ENCODE assay signal across 8 cellular contexts in the genomic region with DNA sequence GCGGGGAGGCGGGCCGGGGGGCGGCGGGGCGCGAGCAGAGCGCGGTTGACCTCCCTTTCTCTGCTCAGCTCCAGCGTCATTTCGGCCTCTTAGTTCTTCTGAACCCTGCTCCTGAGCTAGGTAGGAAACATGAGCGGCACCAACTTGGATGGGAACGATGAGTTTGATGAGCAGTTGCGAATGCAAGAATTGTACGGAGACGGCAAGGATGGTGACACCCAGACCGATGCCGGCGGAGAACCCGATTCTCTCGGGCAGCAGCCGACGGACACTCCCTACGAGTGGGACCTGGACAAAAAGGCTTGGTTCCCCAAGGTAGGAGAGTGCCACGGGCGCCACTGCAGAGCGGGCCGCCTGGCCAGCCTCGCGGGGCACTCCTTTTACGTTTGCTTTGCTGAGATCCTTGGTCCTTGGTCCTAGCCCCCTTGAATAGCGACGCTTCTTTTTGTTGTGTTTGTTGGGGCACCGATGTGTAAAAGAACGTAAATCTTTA. TPM values are rescaled to one million over a fixed set of nuclear protein-coding genes. Genes with fewer than 3 reads are reported as not detected.
DNase-seq lines count a peak whose midpoint lies in the region; ATAC-seq and TF ChIP-seq lines count a peak whose summit lies in the region.

Gene HTATSF1, plus strand, starts transcription at position 37 of the 493 bp plus-strand sequence. Its CDS starts 93 bp downstream, at position 130.

- no peak for TF ChIP-seq CTCF in A673 (conservative IDR thresholded peaks at IDR 0.05; ENCODE audit: low read depth, low read length)

- peak within 1 kb of the TSS; percentile 89 for H3K4me3 Mint-ChIP-seq in activated T-helper 17 cell treated with anti-CD3 and anti-CD28 coated beads, Interleukin-2, amount 50 U/mL, for 72 hours

- H3K4me3 ChIP-seq in A673 (ENCODE audit: low read depth, low read length, poor library complexity, severe bottlenecking): peak within 1 kb of the TSS; percentile 67

- BruUV-seq in A673 (replicated peaks; lab: Mats Ljungman, UMichigan): no TSS peak

- DNase-seq in A673 (ENCODE audit: low spot score) (no peak), left cardiac atrium (peak; percentile 27), renal cortical epithelial cell (ENCODE audit: low read depth) (peak; percentile 6), MV-4-11 (lab: John Stamatoyannopoulos, UW) (no peak)

- H3K9me3 Mint-ChIP-seq in activated T-helper 17 cell treated with anti-CD3 and anti-CD28 coated beads, Interleukin-2, amount 50 U/mL, for 72 hours: no peaks in the 10 kb centered on the region

- intact Hi-C loops in A673 (cut with micrococcal nuclease; ENCODE audit: unreplicated experiment) (no loop called here), left cardiac atrium (cut with DNase I) (no loop called here)

- H3K27ac Mint-ChIP-seq in activated T-helper 17 cell treated with anti-CD3 and anti-CD28 coated beads, Interleukin-2, amount 50 U/mL, for 72 hours: peak within 1 kb of the TSS; percentile 86

- CTCF ChIA-PET in A673 (lab: Charles Lee): no interaction called here

- no peaks in the 10 kb centered on the region for H3K9me3 ChIP-seq in A673 (ENCODE audit: low read depth, low read length, poor library complexity, severe bottlenecking)

- H3K4me1 Mint-ChIP-seq in activated T-helper 17 cell treated with anti-CD3 and anti-CD28 coated beads, Interleukin-2, amount 50 U/mL, for 72 hours: no peaks in the 10 kb centered on the region

- H3K36me3 Mint-ChIP-seq in activated T-helper 17 cell treated with anti-CD3 and anti-CD28 coated beads, Interleukin-2, amount 50 U/mL, for 72 hours (ENCODE audit: low read depth): peaks cover 31% of the 10 kb centered on the region

- peak; percentile 17 for ATAC-seq in GM18867 (IDR thresholded peaks at IDR 0.05; ENCODE audit: unreplicated experiment)
- ATAC-seq in HG03469 (IDR thresholded peaks at IDR 0.05; ENCODE audit: unreplicated experiment): peak; percentile 9
- ATAC-seq in activated T-helper 17 cell treated with anti-CD3 and anti-CD28 coated beads, Interleukin-2, amount 50 U/mL, for 72 hours (replicated peaks): no peak
- peak; percentile 6 to 8 for ATAC-seq in left cardiac atrium
- ATAC-seq in HG02610 (IDR thresholded peaks at IDR 0.05; ENCODE audit: unreplicated experiment): no peak

- POLR2A ChIA-PET in A673 (lab: Charles Lee; ENCODE audit: low non-redundant PET): no interaction called here

- peaks cover 25% of the 10 kb centered on the region for H3K36me3 ChIP-seq in A673 (ENCODE audit: insufficient read depth, low read length, poor library complexity, severe bottlenecking)

- no peaks in the 10 kb centered on the region for H3K27me3 ChIP-seq in A673 (replicated peaks; ENCODE audit: insufficient read depth, low read depth, low read length, poor library complexity)

- peak within 1 kb of the TSS; percentile 88 for H3K27ac ChIP-seq in A673 (ENCODE audit: low read depth, low read length, poor library complexity, severe bottlenecking)

- no peaks in the 10 kb centered on the region for H3K27me3 Mint-ChIP-seq in activated T-helper 17 cell treated with anti-CD3 and anti-CD28 coated beads, Interleukin-2, amount 50 U/mL, for 72 hours

- H3K4me1 ChIP-seq in A673 (ENCODE audit: insufficient read depth, low read length, poor library complexity, severe bottlenecking): no peaks in the 10 kb centered on the region

RNA-seq across cellular contexts. Expression of gene HTATSF1, which starts in this region (rescaled TPM):
- total RNA-seq in A673 (2021): 72.3 and 79.3 TPM in 2 replicates
- 10 to 100 TPM; 39.7 to 65.5 TPM for total RNA-seq in activated T-helper 17 cell treated with anti-CD3 and anti-CD28 coated beads, Interleukin-2, amount 50 U/mL, for 72 hours
- total RNA-seq in left cardiac atrium: 10 to 100 TPM; 46.0 to 52.2 TPM
- 20.5 and 65.0 TPM in 2 replicates for total RNA-seq in renal cortical epithelial cell

Comparison
In these comparisons a context has a peak if more than half of its experiments do, and no peak if none do; other contexts are left out.
1. DNase-seq: peak in left cardiac atrium (single experiment) and renal cortical epithelial cell (single experiment); none in A673 (single experiment) and MV-4-11 (single experiment).
2. ATAC-seq: peak in GM18867 (single experiment), HG03469 (single experiment) and left cardiac atrium (2 of 2); none in activated T-helper 17 cell treated with anti-CD3 and anti-CD28 coated beads, Interleukin-2, amount 50 U/mL, for 72 hours (single experiment) and HG02610 (single experiment).